ENCODE assay signal across 8 cellular contexts in the genomic region with DNA sequence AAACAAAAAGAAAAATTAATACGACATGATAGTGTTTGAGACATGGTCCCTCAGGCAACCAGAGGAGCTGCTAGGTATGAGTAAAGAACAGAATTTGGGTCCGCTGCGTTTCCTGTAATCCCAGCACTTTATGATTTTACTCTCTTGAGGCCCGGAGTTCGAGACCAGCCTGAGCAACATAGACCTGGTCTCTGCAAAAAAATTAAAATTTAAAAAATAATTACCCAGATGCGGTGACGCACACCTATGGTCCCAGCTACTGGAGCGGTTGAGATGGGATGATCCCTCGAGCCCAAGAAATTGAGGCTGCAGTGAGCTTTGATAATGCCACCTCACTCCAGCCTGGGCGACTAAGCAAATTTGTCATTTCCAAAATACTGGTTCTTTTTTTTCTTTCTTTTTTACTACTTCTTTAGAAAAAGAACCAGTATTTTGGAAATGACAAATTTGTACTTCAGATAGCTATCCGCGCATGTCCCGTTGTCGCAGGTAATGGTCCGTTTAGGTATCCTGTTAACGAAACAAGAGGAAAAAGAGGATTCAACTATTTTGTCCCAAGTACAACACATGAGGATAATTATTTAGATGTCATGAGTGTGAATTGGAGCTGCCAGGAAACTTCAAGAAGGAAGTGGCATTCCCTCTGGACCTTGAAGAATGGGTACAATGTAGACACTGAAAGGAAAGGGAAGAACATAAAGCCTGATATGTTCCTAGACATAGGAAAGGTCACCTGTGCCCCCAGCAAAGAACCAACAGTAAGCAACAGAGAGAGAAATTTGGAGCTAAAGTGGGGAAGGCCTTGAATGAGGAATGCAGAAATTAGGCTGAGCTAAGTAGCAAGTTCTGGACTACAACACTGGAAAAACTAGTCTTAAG. TPM values are rescaled to one million over a fixed set of nuclear protein-coding genes. Genes with fewer than 3 reads are reported as not detected.
DNase-seq lines count a peak whose midpoint lies in the region; ATAC-seq, FAIRE-seq and TF ChIP-seq lines count a peak whose summit lies in the region.

No MANE protein-coding gene starts in this region.

- peak overlapping the region; percentile 98 for H3K27ac Mint-ChIP-seq in astrocyte (ENCODE audit: unreplicated experiment)
- H3K27ac Mint-ChIP-seq in memory B cell = peak overlapping the region; percentile 99

- no peak for TF ChIP-seq CTCF in astrocyte (IDR thresholded peaks at IDR 0.05; ENCODE audit: insufficient read depth, low read depth, low read length)
- TF ChIP-seq CTCF in thoracic aorta (IDR thresholded peaks at IDR 0.05) = no peak

- H3K79me2 ChIP-seq in astrocyte (ENCODE audit: insufficient read depth, low read length) = peaks cover 37% of the 10 kb centered on the region

- H3K9me3 ChIP-seq in BLaER1 treated with 17β-estradiol and CSF1 and Interleukin-3, amounts not matched to agents 10 nM and 100 nM (replicated peaks in 1 of 11) = peaks cover 0 to 5% (median 0%) of the 10 kb centered on the region in 11 experiments; a peak in 2 of 22 replicates
- no peaks in the 10 kb centered on the region for H3K9me3 ChIP-seq in MG63
- H3K9me3 ChIP-seq in astrocyte (ENCODE audit: insufficient read depth, low read depth, low read length) = no peaks in the 10 kb centered on the region
- no peaks in the 10 kb centered on the region for H3K9me3 ChIP-seq in thoracic aorta

- peaks cover 0 to 18% (median 8%) of the 10 kb centered on the region in 11 experiments; a peak in 14 of 22 replicates for H3K36me3 ChIP-seq in BLaER1 treated with 17β-estradiol and CSF1 and Interleukin-3, amounts not matched to agents 10 nM and 100 nM
- H3K36me3 ChIP-seq in MG63 (peaks cover 9% of the 10 kb centered on the region), astrocyte (ENCODE audit: insufficient read depth, low read length) (no peaks in the 10 kb centered on the region), thoracic aorta (no peaks in the 10 kb centered on the region)

- H3K4me3 Mint-ChIP-seq in astrocyte (ENCODE audit: unreplicated experiment) (peak overlapping the region; percentile 90), memory B cell (peak overlapping the region; percentile 97)

- ATAC-seq in memory B cell (ENCODE audit: low read depth) (no peak), thoracic aorta (ENCODE audit: insufficient number of reproducible peaks, low FRiP score, low read depth) (no peak)

- H3K36me3 Mint-ChIP-seq in astrocyte (ENCODE audit: low read depth, unreplicated experiment) = no peaks in the 10 kb centered on the region
- H3K36me3 Mint-ChIP-seq in memory B cell = peaks cover 6% of the 10 kb centered on the region

- DNase-seq in MG63 (no peak), astrocyte (ENCODE audit: low read depth) (no peak), memory B cell (ENCODE audit: low spot score in 2 of 2) (no peak), thoracic aorta (ENCODE audit: low spot score) (no peak), NCI-H2081 treated with DMSO at 0.1 percent for 48 hours (lab: John Stamatoyannopoulos, UW) (no peak), NCI-H774 (lab: John Stamatoyannopoulos, UW) (no peak), medulla oblongata (ENCODE audit: extremely low spot score) (no peak)

- peaks cover 13 to 27% (median 23%) of the 10 kb centered on the region in 10 experiments for H3K4me1 ChIP-seq in BLaER1 treated with 17β-estradiol and CSF1 and Interleukin-3, amounts not matched to agents 10 nM and 100 nM
- H3K4me1 ChIP-seq in astrocyte (ENCODE audit: insufficient read depth, low read length) (peaks cover 6% of the 10 kb centered on the region), thoracic aorta (ENCODE audit: control insufficient read depth in 1 of 2, low read depth in 2 of 2) (peaks cover 14 to 30% of the 10 kb centered on the region in 2 donors)

- peaks cover 17 to 35% (median 29%) of the 10 kb centered on the region in 11 experiments; a peak in 20 of 22 replicates for H4K20me1 ChIP-seq in BLaER1 treated with 17β-estradiol and CSF1 and Interleukin-3, amounts not matched to agents 10 nM and 100 nM
- H4K20me1 ChIP-seq in astrocyte (ENCODE audit: insufficient read depth, low read length) = peaks cover 17% of the 10 kb centered on the region

- no peaks in the 10 kb centered on the region for H3K27me3 Mint-ChIP-seq in astrocyte (ENCODE audit: low read depth, unreplicated experiment)
- no peaks in the 10 kb centered on the region for H3K27me3 Mint-ChIP-seq in memory B cell

- peak overlapping the region; percentile 98 for H2AFZ ChIP-seq in astrocyte (ENCODE audit: low read depth, low read length)

- FAIRE-seq in astrocyte (lab: Jason Lieb, UNC) = no peak

- H3K9ac ChIP-seq in BLaER1 treated with 17β-estradiol and CSF1 and Interleukin-3, amounts not matched to agents 10 nM and 100 nM = peak overlapping the region; percentile 95 to 100 (median 100)
- H3K9ac ChIP-seq in astrocyte (ENCODE audit: low read length) = peak overlapping the region; percentile 99

- peak overlapping the region; percentile 71 to 93 (median 82) for H3K4me2 ChIP-seq in BLaER1 treated with 17β-estradiol and CSF1 and Interleukin-3, amounts not matched to agents 10 nM and 100 nM
- H3K4me2 ChIP-seq in astrocyte (ENCODE audit: low read length) = peak overlapping the region; percentile 90

- no peaks in the 10 kb centered on the region for H3K9me3 Mint-ChIP-seq in astrocyte (ENCODE audit: unreplicated experiment)
- no peaks in the 10 kb centered on the region for H3K9me3 Mint-ChIP-seq in memory B cell

- H3K27ac ChIP-seq in BLaER1 treated with 17β-estradiol and CSF1 and Interleukin-3, amounts not matched to agents 10 nM and 100 nM = peak overlapping the region; percentile 97 to 100 (median 99)
- H3K27ac ChIP-seq in astrocyte (ENCODE audit: low read depth, low read length) (peak overlapping the region; percentile 98), thoracic aorta (peak overlapping the region; percentile 95 to 99)

- peak overlapping the region; percentile 72 to 96 (median 94) for H3K4me3 ChIP-seq in BLaER1 treated with 17β-estradiol and CSF1 and Interleukin-3, amounts not matched to agents 10 nM and 100 nM
- H3K4me3 ChIP-seq in MG63 (peak overlapping the region; percentile 66), astrocyte (ENCODE audit: insufficient read depth, low read depth, low read length) (peak overlapping the region; percentile 69), thoracic aorta (peak overlapping the region; percentile 86)

- peaks cover 12% of the 10 kb centered on the region for H3K4me1 Mint-ChIP-seq in astrocyte (ENCODE audit: low read depth, unreplicated experiment)
- peaks cover 20% of the 10 kb centered on the region for H3K4me1 Mint-ChIP-seq in memory B cell

- no peaks in the 10 kb centered on the region for H3K27me3 ChIP-seq in BLaER1 treated with 17β-estradiol and CSF1 and Interleukin-3, amounts not matched to agents 10 nM and 100 nM
- H3K27me3 ChIP-seq in MG63 (no peaks in the 10 kb centered on the region), astrocyte (ENCODE audit: insufficient read depth, low read length) (no peaks in the 10 kb centered on the region), thoracic aorta (replicated peaks; ENCODE audit: insufficient read depth) (no peaks in the 10 kb centered on the region)

RNA-seq across cellular contexts. Expression of a gene that starts 1.2 kb away (rescaled TPM):
- total RNA-seq in MG63 (2014; rRNA removed; shearing (Covaris generic); ENCODE audit: low replicate concordance) = 37.7 and 51.3 TPM in 2 replicates
- 101 and 110 TPM in 2 replicates for total RNA-seq in astrocyte
- total RNA-seq in thoracic aorta = 100 to 1,000 TPM in 1 of 2 donors, 10 to 100 TPM in 1; 82.6 to 185 TPM
